In the genomic region with DNA sequence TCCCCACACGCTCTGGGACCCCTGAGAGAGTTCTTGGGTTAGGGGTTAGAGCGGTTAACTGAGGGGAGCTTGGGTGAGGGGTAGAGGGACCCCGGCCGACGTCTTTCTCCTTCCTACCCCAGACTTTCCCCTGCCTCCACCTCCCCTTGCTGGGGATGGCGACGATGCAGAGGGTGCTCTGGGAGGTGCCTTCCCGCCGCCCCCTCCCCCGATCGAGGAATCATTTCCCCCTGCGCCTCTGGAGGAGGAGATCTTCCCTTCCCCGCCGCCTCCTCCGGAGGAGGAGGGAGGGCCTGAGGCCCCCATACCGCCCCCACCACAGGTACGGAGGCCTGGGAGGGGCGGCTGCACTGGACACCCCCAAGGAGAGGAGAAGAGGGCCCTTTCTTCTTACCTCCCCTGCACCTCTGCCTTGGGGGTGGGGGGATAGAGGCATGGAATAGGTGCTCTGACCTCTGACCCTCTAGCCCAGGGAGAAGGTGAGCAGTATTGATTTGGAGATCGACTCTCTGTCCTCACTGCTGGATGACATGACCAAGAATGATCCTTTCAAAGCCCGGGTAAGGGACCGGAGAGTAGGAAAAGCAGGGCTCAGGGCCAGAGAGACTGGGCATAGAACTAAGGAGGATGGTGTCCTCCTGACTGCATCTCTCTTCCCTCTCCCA, we compare ENCODE assay signal across 7 cellular contexts. TPM values are rescaled to one million over a fixed set of nuclear protein-coding genes. Genes with fewer than 3 reads are reported as not detected.
DNase-seq lines count a peak whose midpoint lies in the region; ATAC-seq and TF ChIP-seq lines count a peak whose summit lies in the region.

No MANE protein-coding gene starts in this region.

- no peak for ATAC-seq in activated naive CD8-positive, alpha-beta T cell treated with anti-CD3 and anti-CD28 coated beads, Interleukin-2, amount 10 ng/mL, durations not matched to agents 7 days and 5 days (ENCODE audit: low read depth)
- no peak for ATAC-seq in GM19328 (IDR thresholded peaks at IDR 0.05; ENCODE audit: unreplicated experiment)

- DNase-seq in activated naive CD8-positive, alpha-beta T cell treated with anti-CD3 and anti-CD28 coated beads, Interleukin-2, amount 10 ng/mL, durations not matched to agents 7 days and 5 days, result no peak
- DNase-seq in islet precursor cell (peak; percentile 35), stomach (no peak), NCI-H1048 (lab: John Stamatoyannopoulos, UW) (no peak), DMS153 treated with DMSO at 0.1 percent for 48 hours (lab: John Stamatoyannopoulos, UW; ENCODE audit: unreplicated experiment) (no peak)

- WGBS in stomach, 5 donors, result 17 to 43% (median 33%) methylated on average over 7 to 21 of the region's 21 CpGs

- no peak for TF ChIP-seq CTCF in stomach (IDR thresholded peaks at IDR 0.05)

- peak overlapping the region; percentile 96 for H3K9ac ChIP-seq in HUES6 (ENCODE audit: low read length)

- TF ChIP-seq EP300 in stomach (IDR thresholded peaks at IDR 0.05), result no peak

- H3K36me3 ChIP-seq in HUES6 (ENCODE audit: control insufficient read depth, insufficient read depth, low read length), result peaks cover 50% of the 10 kb centered on the region
- H3K36me3 ChIP-seq in stomach, result peaks cover 0 to 31% (median 4%) of the 10 kb centered on the region in 4 donors

- intact Hi-C loops in stomach (cut with DNase I; ENCODE audit: low total_unique reads), result no loop called here

- H3K36me3 Mint-ChIP-seq in activated naive CD8-positive, alpha-beta T cell treated with anti-CD3 and anti-CD28 coated beads, Interleukin-2, amount 10 ng/mL, durations not matched to agents 7 days and 5 days, result peaks cover 6% of the 10 kb centered on the region

- TF ChIP-seq POLR2A in stomach (IDR thresholded peaks at IDR 0.05), result no peak

- H3K27me3 ChIP-seq in HUES6 (ENCODE audit: control insufficient read depth, insufficient read depth, low read length), result no peaks in the 10 kb centered on the region
- no peaks in the 10 kb centered on the region for H3K27me3 ChIP-seq in stomach

- H3K4me1 Mint-ChIP-seq in activated naive CD8-positive, alpha-beta T cell treated with anti-CD3 and anti-CD28 coated beads, Interleukin-2, amount 10 ng/mL, durations not matched to agents 7 days and 5 days, result peaks cover 27% of the 10 kb centered on the region

- peaks cover 31% of the 10 kb centered on the region for H3K4me1 ChIP-seq in HUES6 (ENCODE audit: control insufficient read depth, insufficient read depth, low read length)
- peaks cover 36 to 76% (median 60%) of the 10 kb centered on the region in 4 donors for H3K4me1 ChIP-seq in stomach

- POLR2A ChIA-PET in activated naive CD8-positive, alpha-beta T cell treated with anti-CD3 and anti-CD28 coated beads, Interleukin-2, amount 10 ng/mL, durations not matched to agents 7 days and 5 days (lab: Charles Lee), result interaction anchor here (0.7 to 3.1 kb wide), 5 partner anchors 10 to 94 kb away, joined by 3 to 44 read pairs (median 5); a partner anchor contains a TSS

- H3K4me3 Mint-ChIP-seq in activated naive CD8-positive, alpha-beta T cell treated with anti-CD3 and anti-CD28 coated beads, Interleukin-2, amount 10 ng/mL, durations not matched to agents 7 days and 5 days, result no peak overlapping the region

- no peaks in the 10 kb centered on the region for H3K27me3 Mint-ChIP-seq in activated naive CD8-positive, alpha-beta T cell treated with anti-CD3 and anti-CD28 coated beads, Interleukin-2, amount 10 ng/mL, durations not matched to agents 7 days and 5 days

- H3K4me3 ChIP-seq in HUES6 (ENCODE audit: low read depth, low read length) (peak overlapping the region; percentile 82), stomach (peak overlapping the region; percentile 78 to 100 (median 96))

- peak overlapping the region; percentile 98 for H3K27ac ChIP-seq in HUES6 (ENCODE audit: low read depth, low read length)
- peak overlapping the region; percentile 97 to 100 (median 99) for H3K27ac ChIP-seq in stomach

- no peaks in the 10 kb centered on the region for H3K9me3 Mint-ChIP-seq in activated naive CD8-positive, alpha-beta T cell treated with anti-CD3 and anti-CD28 coated beads, Interleukin-2, amount 10 ng/mL, durations not matched to agents 7 days and 5 days

- peak overlapping the region; percentile 66 for H3K27ac Mint-ChIP-seq in activated naive CD8-positive, alpha-beta T cell treated with anti-CD3 and anti-CD28 coated beads, Interleukin-2, amount 10 ng/mL, durations not matched to agents 7 days and 5 days

- H3K9me3 ChIP-seq in HUES6 (ENCODE audit: control insufficient read depth, insufficient read depth, low read depth, low read length), result no peaks in the 10 kb centered on the region
- no peaks in the 10 kb centered on the region for H3K9me3 ChIP-seq in stomach

RNA-seq across cellular contexts. Expression of a gene that starts 1.1 kb away (rescaled TPM):
- 100 to 1,000 TPM; 199 to 200 TPM for total RNA-seq in activated naive CD8-positive, alpha-beta T cell treated with anti-CD3 and anti-CD28 coated beads, Interleukin-2, amount 10 ng/mL, durations not matched to agents 7 days and 5 days
- 100 to 1,000 TPM in 1 of 5 donors, 10 to 100 TPM in 4; 20.6 to 102 (median 64.0) TPM for total RNA-seq in stomach
- polyA plus RNA-seq in stomach, result 10 to 100 TPM; 73.4 to 79.2 (median 74.1) TPM

RNA-seq across cellular contexts. Expression of a gene that starts 19.7 kb away (rescaled TPM):
- 1 to 10 TPM; 2.3 to 2.9 TPM for total RNA-seq in activated naive CD8-positive, alpha-beta T cell treated with anti-CD3 and anti-CD28 coated beads, Interleukin-2, amount 10 ng/mL, durations not matched to agents 7 days and 5 days
- total RNA-seq in stomach, result 10 to 100 TPM in 1 of 5 donors, 1 to 10 TPM in 1, under 1 TPM in 2, not detected in 1; 0.29 to 14.0 (median 0.95) TPM
- polyA plus RNA-seq in stomach, result under 1 TPM; 0.33 to 0.56 (median 0.46) TPM

RNA-seq across cellular contexts. Expression of a gene that starts 26.4 kb away (rescaled TPM):
- total RNA-seq in activated naive CD8-positive, alpha-beta T cell treated with anti-CD3 and anti-CD28 coated beads, Interleukin-2, amount 10 ng/mL, durations not matched to agents 7 days and 5 days, result 10 to 100 TPM; 27.3 to 28.2 TPM
- total RNA-seq in stomach, result 10 to 100 TPM in 3 of 5 donors, 1 to 10 TPM in 2; 5.3 to 31.9 (median 12.5) TPM
- polyA plus RNA-seq in stomach, result 10 to 100 TPM in 1 of 3 donors, 1 to 10 TPM in 2; 4.7 to 25.9 (median 5.6) TPM
